37 cellular contexts compared by ENCODE assay signal in genomic region chr20:37209193-37209592, GRCh38. TPM values are rescaled to one million over a fixed set of nuclear protein-coding genes. Genes with fewer than 3 reads are reported as not detected.
"Had no signal": no experiment of that assay in that cellular context is flagged by ENCODE, and none has a peak within 500 bp of the region (broad histone marks: within the 10 kb centered on the region; RNA-seq: fewer than 3 reads in every experiment).

No MANE protein-coding gene starts in this region.

- H3K27me3 ChIP-seq: MG63, Peyer's patch, SJCRH30 had no signal

- H3K27ac Mint-ChIP-seq: activated B cell treated with CpG ODN at 0.5 μM for 24 hours; activated CD4-positive, alpha-beta memory T cell treated with anti-CD3 and anti-CD28 coated beads, Interleukin-2, amount 10 ng/mL, durations not matched to agents 7 days and 5 days; activated naive CD8-positive, alpha-beta T cell treated with anti-CD3 and anti-CD28 coated beads for 36 hours; activated T-cell treated with anti-CD3 and anti-CD28 coated beads, Interleukin-2, amount 50 U/mL, for 72 hours; activated T-helper 17 cell treated with anti-CD3 and anti-CD28 coated beads, Interleukin-2, amount 50 U/mL, for 72 hours; T-helper 1 cell treated with Interleukin-12 subunit alpha and Interleukin-12 subunit beta and Interleukin-4 antibody, amounts not matched to agents 30 μg/mL and 1 μg/mL, for 36 hours; T-helper 2 cell treated with Interferon-gamma antibody and Interleukin-4, amounts not matched to agents 5 μg/mL and 100 μg/mL, for 36 hours had no signal

- H3K9me3 ChIP-seq: Peyer's patch, SJCRH30, SK-N-SH had no signal

- H3K27me3 Mint-ChIP-seq: activated B cell treated with CpG ODN at 0.5 μM for 24 hours; activated CD4-positive, alpha-beta memory T cell treated with anti-CD3 and anti-CD28 coated beads, Interleukin-2, amount 10 ng/mL, durations not matched to agents 7 days and 5 days; activated naive CD8-positive, alpha-beta T cell treated with anti-CD3 and anti-CD28 coated beads for 36 hours; activated T-helper 17 cell treated with anti-CD3 and anti-CD28 coated beads, Interleukin-2, amount 50 U/mL, for 72 hours; brain had no signal

- H3K4me2 ChIP-seq: SK-N-SH had no signal

- H3K4me3 ChIP-seq: MG63, Peyer's patch, SJCRH30 had no signal

- H3K4me1 ChIP-seq: Peyer's patch had no signal

- H3K9ac ChIP-seq: SK-N-SH had no signal

- H3K9me3 Mint-ChIP-seq: activated B cell treated with CpG ODN at 0.5 μM for 24 hours; activated CD4-positive, alpha-beta memory T cell treated with anti-CD3 and anti-CD28 coated beads, Interleukin-2, amount 10 ng/mL, durations not matched to agents 7 days and 5 days; activated naive CD8-positive, alpha-beta T cell treated with anti-CD3 and anti-CD28 coated beads for 36 hours; activated T-cell treated with anti-CD3 and anti-CD28 coated beads, Interleukin-2, amount 50 U/mL, for 72 hours; activated T-helper 17 cell treated with anti-CD3 and anti-CD28 coated beads, Interleukin-2, amount 50 U/mL, for 72 hours; brain; T-helper 1 cell treated with Interleukin-12 subunit alpha and Interleukin-12 subunit beta and Interleukin-4 antibody, amounts not matched to agents 30 μg/mL and 1 μg/mL, for 36 hours; T-helper 2 cell treated with Interferon-gamma antibody and Interleukin-4, amounts not matched to agents 5 μg/mL and 100 μg/mL, for 36 hours had no signal

- H3K4me1 Mint-ChIP-seq: activated B cell treated with CpG ODN at 0.5 μM for 24 hours; activated CD4-positive, alpha-beta memory T cell treated with anti-CD3 and anti-CD28 coated beads, Interleukin-2, amount 10 ng/mL, durations not matched to agents 7 days and 5 days; activated T-helper 17 cell treated with anti-CD3 and anti-CD28 coated beads, Interleukin-2, amount 50 U/mL, for 72 hours had no signal

- ATAC-seq: activated T-cell treated with anti-CD3 and anti-CD28 coated beads, Interleukin-2, amount 50 U/mL, for 72 hours; activated T-helper 17 cell treated with anti-CD3 and anti-CD28 coated beads, Interleukin-2, amount 50 U/mL, for 72 hours had no signal

- H3K27ac ChIP-seq: Peyer's patch, SJCRH30 had no signal

- FAIRE-seq: astrocyte, bronchial epithelial cell, TTC549 had no signal

- H3K4me3 Mint-ChIP-seq: activated B cell treated with CpG ODN at 0.5 μM for 24 hours; activated CD4-positive, alpha-beta memory T cell treated with anti-CD3 and anti-CD28 coated beads, Interleukin-2, amount 10 ng/mL, durations not matched to agents 7 days and 5 days; activated naive CD8-positive, alpha-beta T cell treated with anti-CD3 and anti-CD28 coated beads for 36 hours; activated T-cell treated with anti-CD3 and anti-CD28 coated beads, Interleukin-2, amount 50 U/mL, for 72 hours; activated T-helper 17 cell treated with anti-CD3 and anti-CD28 coated beads, Interleukin-2, amount 50 U/mL, for 72 hours; brain; T-helper 1 cell treated with Interleukin-12 subunit alpha and Interleukin-12 subunit beta and Interleukin-4 antibody, amounts not matched to agents 30 μg/mL and 1 μg/mL, for 36 hours; T-helper 2 cell treated with Interferon-gamma antibody and Interleukin-4, amounts not matched to agents 5 μg/mL and 100 μg/mL, for 36 hours had no signal

- DNase-seq: activated B cell treated with CpG ODN at 0.5 μM for 24 hours; activated CD4-positive, alpha-beta T cell treated with anti-CD3 and anti-CD28 coated beads for 4 hours; activated CD4-positive, alpha-beta T cell treated with anti-CD3 and anti-CD28 coated beads, Interleukin-2, amount 50 U/mL, for 1 hour; activated CD4-positive, CD25-positive, alpha-beta regulatory T cell treated with anti-CD3 and anti-CD28 coated beads, Interleukin-2, amount 50 U/mL, for 72 hours; activated effector memory CD4-positive, alpha-beta T cell treated with anti-CD3 and anti-CD28 coated beads, Interleukin-2, amount 50 U/mL, for 16 hours; activated naive CD4-positive, alpha-beta T cell; activated naive CD4-positive, alpha-beta T cell treated with anti-CD3 and anti-CD28 coated beads, Interleukin-2, amount 50 U/mL, for 16 hours; activated naive CD8-positive, alpha-beta T cell treated with anti-CD3 and anti-CD28 coated beads for 36 hours; activated T-cell treated with anti-CD3 and anti-CD28 coated beads, Interleukin-2, amount 50 U/mL, for 1 hour; activated T-cell treated with anti-CD3 and anti-CD28 coated beads, Interleukin-2, amount 50 U/mL, for 72 hours; caudate nucleus; cerebellar nuclear complex; Karpas-422; KBM-7; NCI-H1048; NCI-H1436; NCI-H1694; NCI-H2029; NCI-H345; NCI-H524 treated with DMSO at 0.1 percent for 48 hours; NK-92 treated with Interleukin-12 subunit alpha and Interleukin-12 subunit beta, amount 100 ng/mL, for 24 hours; Peyer's patch; SHP77; SJCRH30; SK-N-SH had no signal

RNA-seq across cellular contexts. Expression of gene GHRH, which starts 52.4 kb away (rescaled TPM):
- total RNA-seq: activated B cell treated with CpG ODN at 0.5 μM for 24 hours; activated CD4-positive, alpha-beta memory T cell treated with anti-CD3 and anti-CD28 coated beads, Interleukin-2, amount 10 ng/mL, durations not matched to agents 7 days and 5 days; activated CD8-positive, alpha-beta memory T cell treated with anti-CD3 and anti-CD28 coated beads for 36 hours; activated naive CD8-positive, alpha-beta T cell treated with anti-CD3 and anti-CD28 coated beads for 36 hours; activated T-cell treated with anti-CD3 and anti-CD28 coated beads, Interleukin-2, amount 50 U/mL, for 72 hours; activated T-helper 17 cell treated with anti-CD3 and anti-CD28 coated beads, Interleukin-2, amount 50 U/mL, for 72 hours; astrocyte; bronchial epithelial cell; NCI-H460; PC-3; Peyer's patch; SJCRH30 had no signal
- polyA plus RNA-seq: SK-N-SH had no signal
